Comparison of ENCODE assay signal across 8 cellular contexts in the genomic region with DNA sequence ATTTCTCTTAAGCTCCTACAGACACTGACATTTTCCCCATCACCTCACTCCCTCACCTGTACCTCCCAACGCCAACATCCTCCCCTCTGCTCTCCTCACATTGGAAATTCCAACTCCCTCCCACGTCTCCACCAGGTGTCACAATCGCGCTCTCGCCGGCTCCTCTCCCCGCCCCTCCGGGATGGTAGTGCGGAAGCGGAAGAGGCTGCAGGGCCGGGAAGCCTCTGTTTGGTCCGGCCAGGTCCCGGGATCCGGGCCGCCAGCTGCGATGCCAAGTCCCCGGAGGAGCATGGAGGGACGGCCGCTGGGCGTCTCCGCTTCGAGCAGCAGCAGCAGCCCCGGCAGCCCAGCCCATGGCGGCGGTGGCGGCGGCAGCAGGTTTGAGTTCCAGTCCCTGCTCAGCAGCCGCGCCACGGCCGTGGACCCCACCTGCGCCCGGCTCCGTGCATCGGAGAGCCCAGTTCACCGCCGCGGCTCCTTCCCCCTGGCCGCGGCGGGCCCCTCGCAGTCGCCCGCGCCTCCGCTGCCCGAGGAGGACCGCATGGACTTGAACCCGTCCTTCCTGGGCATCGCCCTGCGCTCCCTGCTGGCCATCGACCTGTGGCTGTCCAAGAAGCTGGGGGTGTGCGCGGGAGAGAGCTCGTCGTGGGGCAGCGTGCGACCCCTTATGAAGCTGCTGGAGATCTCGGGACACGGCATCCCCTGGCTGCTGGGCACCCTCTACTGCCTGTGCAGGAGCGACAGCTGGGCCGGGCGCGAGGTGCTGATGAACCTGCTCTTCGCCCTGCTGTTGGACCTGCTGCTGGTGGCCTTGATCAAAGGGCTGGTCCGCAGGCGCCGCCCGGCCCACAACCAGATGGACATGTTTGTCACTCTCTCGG. TPM values are rescaled to one million over a fixed set of nuclear protein-coding genes. Genes with fewer than 3 reads are reported as not detected.
DNase-seq lines count a peak whose midpoint lies in the region; ATAC-seq and TF ChIP-seq lines count a peak whose summit lies in the region.

A gene (plus strand): TSS at position 187 of the 881 bp plus-strand sequence. CDS start 82 bp downstream, at position 269.

- H3K27me3 Mint-ChIP-seq in activated B cell treated with CpG ODN at 0.5 μM for 24 hours, result peaks cover 8% of the 10 kb centered on the region
- H3K27me3 Mint-ChIP-seq in central memory CD8-positive, alpha-beta T cell, result no peaks in the 10 kb centered on the region

- intact Hi-C loops in activated B cell treated with CpG ODN at 0.5 μM for 24 hours (cut with micrococcal nuclease), result loop anchor here (1.0 to 10.0 kb wide), 4 partner anchors 17 to 325 kb away; a partner anchor contains a TSS

- peaks cover 47% of the 10 kb centered on the region for H3K4me1 Mint-ChIP-seq in activated B cell treated with CpG ODN at 0.5 μM for 24 hours
- H3K4me1 Mint-ChIP-seq in central memory CD8-positive, alpha-beta T cell, result peaks cover 63% of the 10 kb centered on the region

- POLR2A ChIA-PET in activated B cell treated with CpG ODN at 0.5 μM for 24 hours (lab: Charles Lee), result interaction anchor here (0.6 to 3.2 kb wide), 3 partner anchors 17 to 80 kb away, joined by 3 to 21 read pairs (median 5); a partner anchor contains a TSS

- peaks cover 4% of the 10 kb centered on the region for H3K36me3 Mint-ChIP-seq in activated B cell treated with CpG ODN at 0.5 μM for 24 hours (ENCODE audit: low read depth)
- peaks cover 21% of the 10 kb centered on the region for H3K36me3 Mint-ChIP-seq in central memory CD8-positive, alpha-beta T cell (ENCODE audit: insufficient read depth)

- H3K27ac Mint-ChIP-seq in activated B cell treated with CpG ODN at 0.5 μM for 24 hours, result peak within 1 kb of the TSS; percentile 80
- H3K27ac Mint-ChIP-seq in central memory CD8-positive, alpha-beta T cell (ENCODE audit: low read depth), result peak within 1 kb of the TSS; percentile 97

- peak; percentile 71 for ATAC-seq in GM18870 (IDR thresholded peaks at IDR 0.05; ENCODE audit: unreplicated experiment)
- peak; percentile 85 for ATAC-seq in HG03097 (IDR thresholded peaks at IDR 0.05; ENCODE audit: low FRiP score, unreplicated experiment)
- ATAC-seq in activated B cell treated with CpG ODN at 0.5 μM for 24 hours (ENCODE audit: low read depth), result peak; percentile 87
- peak; percentile 65 for ATAC-seq in central memory CD8-positive, alpha-beta T cell (replicated peaks; ENCODE audit: extremely low read depth, poor library complexity, severe bottlenecking)

- CTCF ChIA-PET in activated B cell treated with CpG ODN at 0.5 μM for 24 hours (lab: Charles Lee), result no interaction called here

- H3K9me3 Mint-ChIP-seq in activated B cell treated with CpG ODN at 0.5 μM for 24 hours, result no peaks in the 10 kb centered on the region
- no peaks in the 10 kb centered on the region for H3K9me3 Mint-ChIP-seq in central memory CD8-positive, alpha-beta T cell

- peak within 1 kb of the TSS; percentile 92 for H3K4me3 Mint-ChIP-seq in activated B cell treated with CpG ODN at 0.5 μM for 24 hours
- H3K4me3 Mint-ChIP-seq in central memory CD8-positive, alpha-beta T cell, result peak within 1 kb of the TSS; percentile 90

- DNase-seq in AG09309 (ENCODE audit: low read depth) (no peak), NCI-H2171 treated with DMSO at 0.1 percent for 48 hours (lab: John Stamatoyannopoulos, UW) (peak; percentile 98), activated B cell treated with CpG ODN at 0.5 μM for 24 hours (peak; percentile 66), iris pigment epithelial cell (ENCODE audit: low read depth) (peak; percentile 82)
- peak; percentile 55 to 57 for DNase-seq in central memory CD8-positive, alpha-beta T cell (ENCODE audit: low spot score in 2 of 2)
- DNase-seq in stimulated activated CD4-positive, alpha-beta T cell treated with anti-CD3 and anti-CD28 coated beads, Interleukin-12 subunit alpha, Interleukin-12 subunit beta, amount 100 ng/mL, for 4 hours, result peak; percentile 60

- H3K4me3 ChIP-seq in AG09309 (ENCODE audit: control insufficient read depth, low read depth, low read length), result peak within 1 kb of the TSS; percentile 62

- peak; percentile 64 for TF ChIP-seq CTCF in AG09309 (IDR thresholded peaks at IDR 0.05; ENCODE audit: control insufficient read depth, insufficient read depth, low read depth, low read length, missing control alignments)
- TF ChIP-seq CTCF in activated B cell treated with CpG ODN at 0.5 μM for 24 hours (IDR thresholded peaks at IDR 0.05), result no peak

RNA-seq across cellular contexts. Expression of the gene that starts here (rescaled TPM):
- 8.5 and 10.2 TPM in 2 replicates for total RNA-seq in activated B cell treated with CpG ODN at 0.5 μM for 24 hours
